Comparison of ENCODE assay signal across 16 cellular contexts in genomic region chr3:152213086-152213674, GRCh38. TPM values are rescaled to one million over a fixed set of nuclear protein-coding genes. Genes with fewer than 3 reads are reported as not detected.
DNase-seq lines count a peak whose midpoint lies in the region; ATAC-seq and TF ChIP-seq lines count a peak whose summit lies in the region.
"Had no signal": no experiment of that assay in that cellular context is flagged by ENCODE, and none has a peak within 500 bp of the region (broad histone marks: within the 10 kb centered on the region; RNA-seq: fewer than 3 reads in every experiment).

No MANE protein-coding gene starts in this region.

- no peaks in the 10 kb centered on the region for H3K36me3 ChIP-seq in ascending aorta
- H3K36me3 ChIP-seq in mucosa of descending colon (ENCODE audit: low read depth): no peaks in the 10 kb centered on the region
- H3K36me3 ChIP-seq: prostate gland had no signal

- H3K4me3 ChIP-seq in ascending aorta (no peak overlapping the region), mucosa of descending colon (no peak overlapping the region)
- H3K4me3 ChIP-seq: prostate gland had no signal

- TF ChIP-seq CTCF in CD14-positive monocyte (IDR thresholded peaks at IDR 0.05) (no peak), ascending aorta (IDR thresholded peaks at IDR 0.05) (no peak), mucosa of descending colon (IDR thresholded peaks at IDR 0.05) (no peak)

- H3K9me3 Mint-ChIP-seq in CD14-positive monocyte: peaks cover 10 to 12% (median 11%) of the 10 kb centered on the region in 7 donors
- no peaks in the 10 kb centered on the region for H3K9me3 Mint-ChIP-seq in naive thymus-derived CD8-positive, alpha-beta T cell

- peaks cover 29% of the 10 kb centered on the region for H3K4me1 Mint-ChIP-seq in CD14-positive monocyte
- peaks cover 22 to 61% (median 46%) of the 10 kb centered on the region in 4 donors for H3K4me1 Mint-ChIP-seq in naive thymus-derived CD8-positive, alpha-beta T cell

- ATAC-seq in naive thymus-derived CD8-positive, alpha-beta T cell: no peak
- ATAC-seq in HG02571 (IDR thresholded peaks at IDR 0.05; ENCODE audit: unreplicated experiment): no peak
- ATAC-seq in mucosa of descending colon: no peak
- ATAC-seq: activated CD8-positive, alpha-beta memory T cell treated with anti-CD3 and anti-CD28 coated beads, Interleukin-2, amount 10 ng/mL, durations not matched to agents 7 days and 5 days; stimulated activated naive CD8-positive, alpha-beta T cell treated with anti-CD3 and anti-CD28 coated beads, Interleukin-15, Interleukin-2, amounts not matched to agents 100 U/mL and 50 U/mL, for 24 hours had no signal

- H3K4me1 ChIP-seq in ascending aorta (peaks cover 0 to 17% of the 10 kb centered on the region in 2 donors), mucosa of descending colon (ENCODE audit: low read depth) (peaks cover 11% of the 10 kb centered on the region)
- H3K4me1 ChIP-seq: prostate gland had no signal

- POLR2A ChIA-PET in naive thymus-derived CD8-positive, alpha-beta T cell (lab: Charles Lee): interaction anchor here (0.6 to 1.9 kb wide), 6 partner anchors 9 to 120 kb away, joined by 3 to 9 read pairs (median 3); partner anchors contain the start of gene MBNL1

- peak overlapping the region in 1 of 2 donors; percentile 36 for H3K4me3 Mint-ChIP-seq in CD14-positive monocyte
- no peak overlapping the region for H3K4me3 Mint-ChIP-seq in naive thymus-derived CD8-positive, alpha-beta T cell
- H3K4me3 Mint-ChIP-seq: activated CD8-positive, alpha-beta memory T cell treated with anti-CD3 and anti-CD28 coated beads, Interleukin-2, amount 10 ng/mL, durations not matched to agents 7 days and 5 days; endodermal cell had no signal

- H3K27me3 Mint-ChIP-seq in CD14-positive monocyte (ENCODE audit: low read depth in 3 of 3): no peaks in the 10 kb centered on the region
- no peaks in the 10 kb centered on the region for H3K27me3 Mint-ChIP-seq in naive thymus-derived CD8-positive, alpha-beta T cell
- H3K27me3 Mint-ChIP-seq: activated CD8-positive, alpha-beta memory T cell treated with anti-CD3 and anti-CD28 coated beads, Interleukin-2, amount 10 ng/mL, durations not matched to agents 7 days and 5 days had no signal

- peak overlapping the region; percentile 74 to 75 for H3K27ac ChIP-seq in ascending aorta
- H3K27ac ChIP-seq: prostate gland, RWPE1 had no signal

- H3K27me3 ChIP-seq in ascending aorta: no peaks in the 10 kb centered on the region

- peaks cover 3 to 5% of the 10 kb centered on the region in 2 donors for H3K36me3 Mint-ChIP-seq in CD14-positive monocyte
- no peaks in the 10 kb centered on the region for H3K36me3 Mint-ChIP-seq in naive thymus-derived CD8-positive, alpha-beta T cell

- intact Hi-C loops in CD14-positive monocyte (cut with micrococcal nuclease): no loop called here
- intact Hi-C loops in ascending aorta (cut with DNase I): no loop called here
- intact Hi-C loops in mucosa of descending colon (cut with DNase I, micrococcal nuclease): no loop called here

- peak overlapping the region; percentile 71 to 92 (median 87) for H3K27ac Mint-ChIP-seq in CD14-positive monocyte
- peak overlapping the region in 7 of 10 donors; percentile 1 to 66 (median 28) for H3K27ac Mint-ChIP-seq in naive thymus-derived CD8-positive, alpha-beta T cell
- H3K27ac Mint-ChIP-seq: activated CD8-positive, alpha-beta memory T cell treated with anti-CD3 and anti-CD28 coated beads, Interleukin-2, amount 10 ng/mL, durations not matched to agents 7 days and 5 days; endodermal cell had no signal

- DNase-seq in CD14-positive monocyte (ENCODE audit: low spot score) (no peak), HCEC 1CT (peak; percentile 28), ascending aorta (ENCODE audit: low spot score in 2 of 2) (no peak), SK-N-DZ (ENCODE audit: low spot score) (no peak), mucosa of descending colon (no peak)
- DNase-seq in naive thymus-derived CD8-positive, alpha-beta T cell: no peak
- DNase-seq in effector CD4-positive, alpha-beta T cell: no peak
- DNase-seq: activated CD8-positive, alpha-beta memory T cell treated with anti-CD3 and anti-CD28 coated beads, Interleukin-2, amount 10 ng/mL, durations not matched to agents 7 days and 5 days; endodermal cell; NCI-H1092; NCI-H446; stimulated activated CD4-positive, alpha-beta T cell treated with anti-CD3 and anti-CD28 coated beads, Interleukin-4, amount 100 ng/mL, for 24 hours; stimulated activated naive CD8-positive, alpha-beta T cell treated with anti-CD3 and anti-CD28 coated beads, Interleukin-15, Interleukin-2, amounts not matched to agents 100 U/mL and 50 U/mL, for 24 hours had no signal

- H3K9me3 ChIP-seq in ascending aorta (no peaks in the 10 kb centered on the region), mucosa of descending colon (no peaks in the 10 kb centered on the region)
- H3K9me3 ChIP-seq: prostate gland had no signal

RNA-seq across cellular contexts. Expression of gene MBNL1, which starts 55.5 kb away (rescaled TPM):
- polyA plus RNA-seq in CD14-positive monocyte: 100 to 1,000 TPM; 191 to 204 TPM
- total RNA-seq in ascending aorta (350 TPM), mucosa of descending colon (100 to 1,000 TPM; 184 to 381 (median 215) TPM)
- 100 to 1,000 TPM; 419 to 423 TPM for total RNA-seq in naive thymus-derived CD8-positive, alpha-beta T cell
- polyA plus RNA-seq in naive thymus-derived CD8-positive, alpha-beta T cell: 100 to 1,000 TPM; 298 to 370 (median 331) TPM
- polyA plus RNA-seq in SK-N-DZ (2014; cell fraction: cytosol; rRNA removed): 11.7 and 12.0 TPM in 2 replicates
- 20.1 TPM in 2 replicates for polyA plus RNA-seq in SK-N-DZ (2014; cell fraction: nucleus; rRNA removed)
